Comparison of ENCODE assay signal across 1 cellular context in genomic region chr7:108000875-108001758, GRCh38.
A peak's percentile ranks its signal among the peaks of the same experiment; 100 is the strongest.
TF ChIP-seq lines count a peak whose summit lies in the region.

No MANE protein-coding gene starts in this region.

TF ChIP-seq in H1, 55 proteins besides CTCF, POLR2A, EP300 and RAD21:
- TF ChIP-seq, protein P1, sequence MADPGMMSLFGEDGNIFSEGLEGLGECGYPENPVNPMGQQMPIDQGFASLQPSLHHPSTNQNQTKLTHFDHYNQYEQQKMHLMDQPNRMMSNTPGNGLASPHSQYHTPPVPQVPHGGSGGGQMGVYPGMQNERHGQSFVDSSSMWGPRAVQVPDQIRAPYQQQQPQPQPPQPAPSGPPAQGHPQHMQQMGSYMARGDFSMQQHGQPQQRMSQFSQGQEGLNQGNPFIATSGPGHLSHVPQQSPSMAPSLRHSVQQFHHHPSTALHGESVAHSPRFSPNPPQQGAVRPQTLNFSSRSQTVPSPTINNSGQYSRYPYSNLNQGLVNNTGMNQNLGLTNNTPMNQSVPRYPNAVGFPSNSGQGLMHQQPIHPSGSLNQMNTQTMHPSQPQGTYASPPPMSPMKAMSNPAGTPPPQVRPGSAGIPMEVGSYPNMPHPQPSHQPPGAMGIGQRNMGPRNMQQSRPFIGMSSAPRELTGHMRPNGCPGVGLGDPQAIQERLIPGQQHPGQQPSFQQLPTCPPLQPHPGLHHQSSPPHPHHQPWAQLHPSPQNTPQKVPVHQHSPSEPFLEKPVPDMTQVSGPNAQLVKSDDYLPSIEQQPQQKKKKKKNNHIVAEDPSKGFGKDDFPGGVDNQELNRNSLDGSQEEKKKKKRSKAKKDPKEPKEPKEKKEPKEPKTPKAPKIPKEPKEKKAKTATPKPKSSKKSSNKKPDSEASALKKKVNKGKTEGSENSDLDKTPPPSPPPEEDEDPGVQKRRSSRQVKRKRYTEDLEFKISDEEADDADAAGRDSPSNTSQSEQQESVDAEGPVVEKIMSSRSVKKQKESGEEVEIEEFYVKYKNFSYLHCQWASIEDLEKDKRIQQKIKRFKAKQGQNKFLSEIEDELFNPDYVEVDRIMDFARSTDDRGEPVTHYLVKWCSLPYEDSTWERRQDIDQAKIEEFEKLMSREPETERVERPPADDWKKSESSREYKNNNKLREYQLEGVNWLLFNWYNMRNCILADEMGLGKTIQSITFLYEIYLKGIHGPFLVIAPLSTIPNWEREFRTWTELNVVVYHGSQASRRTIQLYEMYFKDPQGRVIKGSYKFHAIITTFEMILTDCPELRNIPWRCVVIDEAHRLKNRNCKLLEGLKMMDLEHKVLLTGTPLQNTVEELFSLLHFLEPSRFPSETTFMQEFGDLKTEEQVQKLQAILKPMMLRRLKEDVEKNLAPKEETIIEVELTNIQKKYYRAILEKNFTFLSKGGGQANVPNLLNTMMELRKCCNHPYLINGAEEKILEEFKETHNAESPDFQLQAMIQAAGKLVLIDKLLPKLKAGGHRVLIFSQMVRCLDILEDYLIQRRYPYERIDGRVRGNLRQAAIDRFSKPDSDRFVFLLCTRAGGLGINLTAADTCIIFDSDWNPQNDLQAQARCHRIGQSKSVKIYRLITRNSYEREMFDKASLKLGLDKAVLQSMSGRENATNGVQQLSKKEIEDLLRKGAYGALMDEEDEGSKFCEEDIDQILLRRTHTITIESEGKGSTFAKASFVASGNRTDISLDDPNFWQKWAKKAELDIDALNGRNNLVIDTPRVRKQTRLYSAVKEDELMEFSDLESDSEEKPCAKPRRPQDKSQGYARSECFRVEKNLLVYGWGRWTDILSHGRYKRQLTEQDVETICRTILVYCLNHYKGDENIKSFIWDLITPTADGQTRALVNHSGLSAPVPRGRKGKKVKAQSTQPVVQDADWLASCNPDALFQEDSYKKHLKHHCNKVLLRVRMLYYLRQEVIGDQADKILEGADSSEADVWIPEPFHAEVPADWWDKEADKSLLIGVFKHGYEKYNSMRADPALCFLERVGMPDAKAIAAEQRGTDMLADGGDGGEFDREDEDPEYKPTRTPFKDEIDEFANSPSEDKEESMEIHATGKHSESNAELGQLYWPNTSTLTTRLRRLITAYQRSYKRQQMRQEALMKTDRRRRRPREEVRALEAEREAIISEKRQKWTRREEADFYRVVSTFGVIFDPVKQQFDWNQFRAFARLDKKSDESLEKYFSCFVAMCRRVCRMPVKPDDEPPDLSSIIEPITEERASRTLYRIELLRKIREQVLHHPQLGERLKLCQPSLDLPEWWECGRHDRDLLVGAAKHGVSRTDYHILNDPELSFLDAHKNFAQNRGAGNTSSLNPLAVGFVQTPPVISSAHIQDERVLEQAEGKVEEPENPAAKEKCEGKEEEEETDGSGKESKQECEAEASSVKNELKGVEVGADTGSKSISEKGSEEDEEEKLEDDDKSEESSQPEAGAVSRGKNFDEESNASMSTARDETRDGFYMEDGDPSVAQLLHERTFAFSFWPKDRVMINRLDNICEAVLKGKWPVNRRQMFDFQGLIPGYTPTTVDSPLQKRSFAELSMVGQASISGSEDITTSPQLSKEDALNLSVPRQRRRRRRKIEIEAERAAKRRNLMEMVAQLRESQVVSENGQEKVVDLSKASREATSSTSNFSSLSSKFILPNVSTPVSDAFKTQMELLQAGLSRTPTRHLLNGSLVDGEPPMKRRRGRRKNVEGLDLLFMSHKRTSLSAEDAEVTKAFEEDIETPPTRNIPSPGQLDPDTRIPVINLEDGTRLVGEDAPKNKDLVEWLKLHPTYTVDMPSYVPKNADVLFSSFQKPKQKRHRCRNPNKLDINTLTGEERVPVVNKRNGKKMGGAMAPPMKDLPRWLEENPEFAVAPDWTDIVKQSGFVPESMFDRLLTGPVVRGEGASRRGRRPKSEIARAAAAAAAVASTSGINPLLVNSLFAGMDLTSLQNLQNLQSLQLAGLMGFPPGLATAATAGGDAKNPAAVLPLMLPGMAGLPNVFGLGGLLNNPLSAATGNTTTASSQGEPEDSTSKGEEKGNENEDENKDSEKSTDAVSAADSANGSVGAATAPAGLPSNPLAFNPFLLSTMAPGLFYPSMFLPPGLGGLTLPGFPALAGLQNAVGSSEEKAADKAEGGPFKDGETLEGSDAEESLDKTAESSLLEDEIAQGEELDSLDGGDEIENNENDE (IDR thresholded peaks at IDR 0.05; ENCODE audit: insufficient replicate concordance, low read length), result no peak
- peak; percentile 70 for TF ChIP-seq TBP (IDR thresholded peaks at IDR 0.05; ENCODE audit: low read depth, low read length)
- TF ChIP-seq BCL11A (IDR thresholded peaks at IDR 0.05; ENCODE audit: low read depth in 2 of 2, low read length in 2 of 2), result no peak
- 0 out of 2 replicates have a peak, but pooled peaks have one; percentile 37 for TF ChIP-seq TCF12 (IDR thresholded peaks at IDR 0.05; ENCODE audit: low read depth, low read length)
- 0 out of 2 replicates have a peak, but pooled peaks have one; percentile 22 for TF ChIP-seq GABPA (IDR thresholded peaks at IDR 0.05; ENCODE audit: borderline replicate concordance, insufficient read depth, low read length)
- peak; percentile 63 for TF ChIP-seq E2F6 (IDR thresholded peaks at IDR 0.05)
- no peak for TF ChIP-seq MAFK (IDR thresholded peaks at IDR 0.05; ENCODE audit: low read depth, low read length)
- TF ChIP-seq CEBPB (IDR thresholded peaks at IDR 0.05; ENCODE audit: low read depth, low read length), result no peak
- TF ChIP-seq NANOG (IDR thresholded peaks at IDR 0.05; ENCODE audit: insufficient read depth, low read depth, low read length, poor library complexity, severe bottlenecking), result no peak
- peak; percentile 68; the same call in 1 of the 2 replicates for TF ChIP-seq MAX (IDR thresholded peaks at IDR 0.05)
- no peak for TF ChIP-seq KDM5A (IDR thresholded peaks at IDR 0.05; ENCODE audit: low read length)
